Comparison of ENCODE assay signal across 8 cellular contexts in the genomic region with DNA sequence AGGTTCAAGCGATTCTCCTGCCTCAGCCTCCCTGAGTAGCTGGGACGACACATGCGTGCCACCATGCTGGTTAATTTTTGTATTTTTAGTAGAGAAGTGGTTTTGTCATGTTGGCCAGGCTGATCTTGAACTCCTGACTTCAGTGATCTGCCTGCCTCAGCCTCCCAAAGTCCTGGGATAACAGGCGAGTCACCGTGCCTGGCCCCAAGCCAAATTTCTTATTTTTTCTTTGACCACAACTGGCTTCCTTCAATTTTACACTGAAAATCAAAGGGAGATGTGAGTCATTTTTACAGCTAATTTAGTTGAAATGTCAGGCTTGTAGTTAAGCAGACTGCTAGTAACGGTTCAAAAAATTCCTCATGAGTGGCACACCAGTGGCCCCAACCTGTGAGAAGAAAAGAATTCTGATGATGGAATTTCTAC. TPM values are rescaled to one million over a fixed set of nuclear protein-coding genes. Genes with fewer than 3 reads are reported as not detected.
DNase-seq lines count a peak whose midpoint lies in the region; ATAC-seq and TF ChIP-seq lines count a peak whose summit lies in the region.

No MANE protein-coding gene starts in this region.

- POLR2A ChIA-PET in MCF 10A (lab: Yijun Ruan, JAX): interaction anchor here (0.6 to 1.0 kb wide), 3 partner anchors 57 to 675 kb away, joined by 3 to 4 read pairs (median 3); no protein-coding TSS in a partner anchor
- POLR2A ChIA-PET in activated CD4-positive, alpha-beta memory T cell treated with anti-CD3 and anti-CD28 coated beads, Interleukin-2, amount 10 ng/mL, durations not matched to agents 7 days and 5 days (lab: Charles Lee): interaction anchor here (0.6 to 1.5 kb wide), 3 partner anchors 8 to 250 kb away, joined by 3 read pairs; partner anchors contain the start of gene RNF216

- TF ChIP-seq CTCF in MCF 10A (IDR thresholded peaks at IDR 0.05; ENCODE audit: unreplicated experiment) (no peak), breast epithelium (IDR thresholded peaks at IDR 0.05) (no peak), thyroid gland (IDR thresholded peaks at IDR 0.05) (no peak)

- H3K9me3 Mint-ChIP-seq in MCF 10A (ENCODE audit: unreplicated experiment): no peaks in the 10 kb centered on the region
- H3K9me3 Mint-ChIP-seq in activated CD4-positive, alpha-beta memory T cell treated with anti-CD3 and anti-CD28 coated beads, Interleukin-2, amount 10 ng/mL, durations not matched to agents 7 days and 5 days: no peaks in the 10 kb centered on the region

- H3K4me3 ChIP-seq in breast epithelium: no peak overlapping the region
- H3K4me3 ChIP-seq in thyroid gland (replicated peaks in 1 of 3): no peak overlapping the region

- peaks cover 11% of the 10 kb centered on the region for H3K4me1 Mint-ChIP-seq in MCF 10A (ENCODE audit: insufficient read depth, unreplicated experiment)
- peaks cover 44% of the 10 kb centered on the region for H3K4me1 Mint-ChIP-seq in activated CD4-positive, alpha-beta memory T cell treated with anti-CD3 and anti-CD28 coated beads, Interleukin-2, amount 10 ng/mL, durations not matched to agents 7 days and 5 days

- peak; percentile 89 for DNase-seq in MCF 10A (ENCODE audit: unreplicated experiment)
- no peak for DNase-seq in breast epithelium (ENCODE audit: low spot score in 2 of 2)
- peak; percentile 29 for DNase-seq in activated CD4-positive, alpha-beta memory T cell treated with anti-CD3 and anti-CD28 coated beads, Interleukin-2, amount 10 ng/mL, durations not matched to agents 7 days and 5 days
- peak; percentile 97 for DNase-seq in glomerular visceral epithelial cell (ENCODE audit: extremely low spot score)
- peak; percentile 10 for DNase-seq in thyroid gland

- BruUV-seq in MCF 10A (replicated peaks; lab: Mats Ljungman, UMichigan): no TSS peak

- CTCF ChIA-PET in MCF 10A (lab: Yijun Ruan, JAX): interaction anchor here (0.6 to 1.6 kb wide), 3 partner anchors 20 to 83 kb away, joined by 3 to 10 read pairs (median 4); no protein-coding TSS in a partner anchor
- CTCF ChIA-PET in activated CD4-positive, alpha-beta memory T cell treated with anti-CD3 and anti-CD28 coated beads, Interleukin-2, amount 10 ng/mL, durations not matched to agents 7 days and 5 days (lab: Charles Lee): interaction anchor here (0.6 to 1.2 kb wide), 3 partner anchors 8 to 553 kb away, joined by 3 to 4 read pairs (median 3); partner anchors contain the start of gene RNF216

- H3K27ac ChIP-seq in breast epithelium (no peak overlapping the region), thyroid gland (no peak overlapping the region)

- peak overlapping the region; percentile 67 for H3K27ac Mint-ChIP-seq in MCF 10A (ENCODE audit: low read depth, unreplicated experiment)
- H3K27ac Mint-ChIP-seq in activated CD4-positive, alpha-beta memory T cell treated with anti-CD3 and anti-CD28 coated beads, Interleukin-2, amount 10 ng/mL, durations not matched to agents 7 days and 5 days: no peak overlapping the region

- H3K9me3 ChIP-seq in breast epithelium: no peaks in the 10 kb centered on the region
- no peaks in the 10 kb centered on the region for H3K9me3 ChIP-seq in thyroid gland

- ATAC-seq in GM21737 (IDR thresholded peaks at IDR 0.05; ENCODE audit: unreplicated experiment) (no peak), HG03159 (IDR thresholded peaks at IDR 0.05; ENCODE audit: unreplicated experiment) (no peak), GM18520 (IDR thresholded peaks at IDR 0.05; ENCODE audit: unreplicated experiment) (no peak)

- H3K36me3 Mint-ChIP-seq in MCF 10A (ENCODE audit: insufficient read depth, unreplicated experiment): peaks cover 43% of the 10 kb centered on the region
- H3K36me3 Mint-ChIP-seq in activated CD4-positive, alpha-beta memory T cell treated with anti-CD3 and anti-CD28 coated beads, Interleukin-2, amount 10 ng/mL, durations not matched to agents 7 days and 5 days (ENCODE audit: low read depth): peaks cover 24% of the 10 kb centered on the region

- H3K4me3 Mint-ChIP-seq in MCF 10A (ENCODE audit: unreplicated experiment): no peak overlapping the region
- no peak overlapping the region for H3K4me3 Mint-ChIP-seq in activated CD4-positive, alpha-beta memory T cell treated with anti-CD3 and anti-CD28 coated beads, Interleukin-2, amount 10 ng/mL, durations not matched to agents 7 days and 5 days

- intact Hi-C loops in MCF 10A (cut with micrococcal nuclease): loop anchor here (2.0 kb wide), 1 partner anchor 19 kb away; no protein-coding TSS in a partner anchor
- intact Hi-C loops in breast epithelium (cut with DNase I; ENCODE audit: low total_unique reads): no loop called here
- intact Hi-C loops in thyroid gland (cut with DNase I): no loop called here

- H3K27me3 Mint-ChIP-seq in MCF 10A (ENCODE audit: insufficient read depth, unreplicated experiment): no peaks in the 10 kb centered on the region
- no peaks in the 10 kb centered on the region for H3K27me3 Mint-ChIP-seq in activated CD4-positive, alpha-beta memory T cell treated with anti-CD3 and anti-CD28 coated beads, Interleukin-2, amount 10 ng/mL, durations not matched to agents 7 days and 5 days

- TF ChIP-seq POLR2A in breast epithelium (IDR thresholded peaks at IDR 0.05) (no peak), thyroid gland (IDR thresholded peaks at IDR 0.05) (no peak)

- no peaks in the 10 kb centered on the region for H3K36me3 ChIP-seq in breast epithelium
- H3K36me3 ChIP-seq in thyroid gland: no peaks in the 10 kb centered on the region

- WGBS in thyroid gland, 2 donors: 71 to 74% methylated on average over 6 of the region's 6 CpGs

- no peaks in the 10 kb centered on the region for H3K4me1 ChIP-seq in breast epithelium
- H3K4me1 ChIP-seq in thyroid gland: peaks cover 8 to 9% of the 10 kb centered on the region in 2 donors

- H3K27me3 ChIP-seq in breast epithelium (no peaks in the 10 kb centered on the region), thyroid gland (no peaks in the 10 kb centered on the region)

RNA-seq across cellular contexts. Expression of gene RNF216, which starts 7.8 kb away (rescaled TPM):
- total RNA-seq in MCF 10A (2022): 26.4 and 31.0 TPM in 2 replicates
- 10 to 100 TPM; 32.8 to 41.6 (median 38.2) TPM for total RNA-seq in breast epithelium
- 10 to 100 TPM; 24.8 to 25.2 TPM for total RNA-seq in activated CD4-positive, alpha-beta memory T cell treated with anti-CD3 and anti-CD28 coated beads, Interleukin-2, amount 10 ng/mL, durations not matched to agents 7 days and 5 days
- 10 to 100 TPM; 35.3 to 60.4 (median 43.8) TPM for total RNA-seq in thyroid gland

Comparison
In these comparisons a context has a peak if more than half of its experiments do, and no peak if none do; other contexts are left out.
1. DNase-seq: peak in MCF 10A (single experiment), activated CD4-positive, alpha-beta memory T cell treated with anti-CD3 and anti-CD28 coated beads, Interleukin-2, amount 10 ng/mL, durations not matched to agents 7 days and 5 days (single experiment), glomerular visceral epithelial cell (single experiment) and thyroid gland (2 of 2); none in breast epithelium (0 of 2).